Comparison of ENCODE assay signal across 13 cellular contexts in the genomic region with DNA sequence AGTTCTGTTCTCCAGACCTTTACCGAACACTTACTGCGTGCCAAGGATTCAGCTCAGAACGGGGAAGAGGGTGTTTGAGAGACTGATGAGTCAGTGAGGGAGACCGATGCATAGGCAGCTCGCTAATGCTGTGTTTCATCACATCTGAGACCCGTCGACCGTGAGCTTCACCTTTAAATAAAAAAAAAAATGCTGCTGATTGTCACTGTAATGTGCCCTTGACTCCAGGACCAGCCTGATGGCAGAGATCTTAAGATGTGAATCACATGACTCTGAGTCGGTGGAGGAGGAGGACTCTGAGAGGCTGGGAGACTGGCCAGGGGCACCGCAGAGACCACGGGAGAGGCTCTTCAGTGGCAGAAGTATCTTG. TPM values are rescaled to one million over a fixed set of nuclear protein-coding genes. Genes with fewer than 3 reads are reported as not detected.
DNase-seq lines count a peak whose midpoint lies in the region; ATAC-seq, FAIRE-seq and TF ChIP-seq lines count a peak whose summit lies in the region.
"Had no signal": no experiment of that assay in that cellular context is flagged by ENCODE, and none has a peak within 500 bp of the region (broad histone marks: within the 10 kb centered on the region; RNA-seq: fewer than 3 reads in every experiment).

No MANE protein-coding gene starts in this region.

- H3K9me3 ChIP-seq in left lung (no peaks in the 10 kb centered on the region), uterus (no peaks in the 10 kb centered on the region), pancreas (no peaks in the 10 kb centered on the region)

- FAIRE-seq in pancreas (lab: Jason Lieb, UNC), result no peak
- FAIRE-seq: GM19239 had no signal

- peaks cover 12 to 46% of the 10 kb centered on the region in 2 donors for H3K4me1 ChIP-seq in left lung
- H3K4me1 ChIP-seq in uterus, result peaks cover 0 to 43% of the 10 kb centered on the region in 2 donors
- H3K4me1 ChIP-seq in pancreas, result peaks cover 0 to 4% (median 0%) of the 10 kb centered on the region in 3 donors

- in situ Hi-C loops in brain microvascular endothelial cell (cut with HindIII; ENCODE audit: low pct_ligation_motif_present, low sequenced_read_pairs), result no loop called here

- TF ChIP-seq POLR2A in uterus (IDR thresholded peaks at IDR 0.05), result no peak

- ATAC-seq in left lung (peak; percentile 69), pancreas (no peak), GM18519 (IDR thresholded peaks at IDR 0.05; ENCODE audit: low FRiP score, unreplicated experiment) (no peak), GM21360 (IDR thresholded peaks at IDR 0.05; ENCODE audit: unreplicated experiment) (no peak)

- H3K27ac ChIP-seq in brain microvascular endothelial cell (no peak overlapping the region), left lung (peak overlapping the region in 1 of 2 donors; percentile 26), uterus (peak overlapping the region; percentile 72 to 80), pancreas (no peak overlapping the region)
- H3K27ac ChIP-seq: 22Rv1 had no signal

- H3K4me3 ChIP-seq in brain microvascular endothelial cell (ENCODE audit: low read depth, low read length) (no peak overlapping the region), left lung (no peak overlapping the region), uterus (no peak overlapping the region), pancreas (no peak overlapping the region)

- peaks cover 6% of the 10 kb centered on the region for H3K36me3 ChIP-seq in brain microvascular endothelial cell (replicated peaks)
- no peaks in the 10 kb centered on the region for H3K36me3 ChIP-seq in left lung
- no peaks in the 10 kb centered on the region for H3K36me3 ChIP-seq in uterus
- H3K36me3 ChIP-seq in pancreas, result no peaks in the 10 kb centered on the region

- WGBS in pancreas, 2 donors, result 78 to 84% methylated on average over 11 of the region's 11 CpGs

- TF ChIP-seq CTCF in brain microvascular endothelial cell (IDR thresholded peaks at IDR 0.05; ENCODE audit: low read depth, low read length, missing control alignments), result no peak
- TF ChIP-seq CTCF in left lung (IDR thresholded peaks at IDR 0.05), result no peak
- TF ChIP-seq CTCF in uterus (IDR thresholded peaks at IDR 0.05), result no peak
- TF ChIP-seq CTCF in pancreas (IDR thresholded peaks at IDR 0.05), result no peak

- intact Hi-C loops in left lung (cut with DNase I), result no loop called here
- intact Hi-C loops in uterus (cut with DNase I; ENCODE audit: low total_unique reads), result no loop called here
- intact Hi-C loops in pancreas (cut with DNase I), result no loop called here

- DNase-seq in NCI-H2227 (lab: John Stamatoyannopoulos, UW; ENCODE audit: unreplicated experiment) (peak; percentile 41), NCI-H2227 treated with DMSO at 0.1 percent for 48 hours (lab: John Stamatoyannopoulos, UW) (no peak), brain microvascular endothelial cell (peak; percentile 46), left lung (no peak), uterus (peak in 1 of 2 donors; percentile 60), pancreas (no peak)
- DNase-seq: dorsolateral prefrontal cortex, immature natural killer cell, NCI-H748 treated with DMSO at 0.1 percent for 48 hours had no signal

- no peaks in the 10 kb centered on the region for H3K27me3 ChIP-seq in brain microvascular endothelial cell (replicated peaks)
- no peaks in the 10 kb centered on the region for H3K27me3 ChIP-seq in left lung
- H3K27me3 ChIP-seq in uterus, result no peaks in the 10 kb centered on the region
- H3K27me3 ChIP-seq in pancreas, result no peaks in the 10 kb centered on the region
- H3K27me3 ChIP-seq: dorsolateral prefrontal cortex had no signal

RNA-seq across cellular contexts. Expression of a gene that starts 28.8 kb away (rescaled TPM):
- 10 to 100 TPM; 24.7 to 39.4 TPM for total RNA-seq in left lung
- total RNA-seq in uterus, result 10 to 100 TPM; 12.3 to 29.6 (median 20.7) TPM
- total RNA-seq in pancreas, result 10 to 100 TPM; 10.5 to 27.5 (median 21.0) TPM
- polyA plus RNA-seq in pancreas, result 10 to 100 TPM; 11.9 to 15.4 TPM

Comparison
In these comparisons a context has a peak if more than half of its experiments do, and no peak if none do; other contexts are left out.
1. DNase-seq: peak in NCI-H2227 (single experiment) and brain microvascular endothelial cell (single experiment); none in NCI-H2227 treated with DMSO at 0.1 percent for 48 hours (single experiment), left lung (0 of 2) and pancreas (0 of 6).
2. H3K27ac ChIP-seq: peak in uterus (2 of 2); none in brain microvascular endothelial cell (single experiment) and pancreas (0 of 4).